In the genomic region with DNA sequence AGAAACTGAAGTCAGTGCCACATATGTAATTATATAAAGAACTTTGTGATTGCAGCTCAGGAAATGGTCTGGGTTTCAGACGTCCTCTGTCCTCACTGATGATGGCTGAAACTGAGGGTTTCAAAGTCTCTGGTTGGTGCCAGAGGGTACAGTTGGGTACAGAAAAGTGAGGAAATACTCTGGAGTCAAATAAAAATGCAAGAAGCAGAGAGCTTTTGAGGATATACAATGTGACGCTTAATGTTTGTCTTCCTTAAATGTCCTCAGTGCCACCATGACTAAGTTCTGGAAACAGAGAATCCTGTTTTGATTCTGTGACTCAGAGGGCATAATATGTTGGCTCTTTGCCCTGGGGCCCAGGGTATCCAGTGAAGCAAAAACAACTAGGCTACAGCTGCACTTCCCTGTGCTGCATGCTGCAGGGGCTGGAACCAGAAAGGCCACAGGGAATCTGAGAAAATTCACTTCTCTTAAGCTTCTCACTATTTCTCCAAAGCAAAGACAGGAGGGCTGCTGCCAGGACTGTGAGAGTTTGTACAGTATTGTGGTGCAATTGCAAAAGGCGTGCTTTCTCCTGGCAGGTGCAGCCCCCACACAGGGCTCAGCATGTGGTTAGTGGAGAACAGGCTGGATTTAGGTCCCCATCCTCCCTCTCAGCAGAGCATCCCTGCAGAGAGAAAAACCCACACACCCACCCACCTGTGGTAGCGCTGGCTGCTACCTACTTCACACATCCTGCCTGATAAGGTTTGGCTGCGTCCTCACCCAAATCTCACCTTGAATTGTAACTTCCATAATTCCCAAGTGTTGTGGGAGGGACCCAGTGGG, we compare ENCODE assay signal across 8 cellular contexts.
A peak's percentile ranks its signal among the peaks of the same experiment; 100 is the strongest.
DNase-seq lines count a peak whose midpoint lies in the region; ATAC-seq lines count a peak whose summit lies in the region.

No MANE protein-coding gene starts in this region.

- ATAC-seq in HG03457 (IDR thresholded peaks at IDR 0.05; ENCODE audit: unreplicated experiment): no peak

- DNase-seq in EL (peak; percentile 95), NCI-H1694 treated with DMSO at 0.1 percent for 48 hours (lab: John Stamatoyannopoulos, UW) (peak; percentile 74), dermis blood vessel endothelial cell (peak; percentile 95), non-pigmented ciliary epithelial cell (ENCODE audit: low read depth) (peak; percentile 77), NCI-H82 treated with DMSO at 0.1 percent for 48 hours (lab: John Stamatoyannopoulos, UW; ENCODE audit: unreplicated experiment) (no peak), GF-D8 (lab: John Stamatoyannopoulos, UW) (no peak)
- DNase-seq in activated CD4-positive, CD25-positive, alpha-beta regulatory T cell (lab: John Stamatoyannopoulos, UW): no peak

Comparison
In these comparisons a context has a peak if more than half of its experiments do, and no peak if none do; other contexts are left out.
1. DNase-seq: peak in EL (single experiment), NCI-H1694 treated with DMSO at 0.1 percent for 48 hours (single experiment), dermis blood vessel endothelial cell (single experiment) and non-pigmented ciliary epithelial cell (single experiment); none in NCI-H82 treated with DMSO at 0.1 percent for 48 hours (single experiment), activated CD4-positive, CD25-positive, alpha-beta regulatory T cell (0 of 4) and GF-D8 (single experiment).